In the genomic region with DNA sequence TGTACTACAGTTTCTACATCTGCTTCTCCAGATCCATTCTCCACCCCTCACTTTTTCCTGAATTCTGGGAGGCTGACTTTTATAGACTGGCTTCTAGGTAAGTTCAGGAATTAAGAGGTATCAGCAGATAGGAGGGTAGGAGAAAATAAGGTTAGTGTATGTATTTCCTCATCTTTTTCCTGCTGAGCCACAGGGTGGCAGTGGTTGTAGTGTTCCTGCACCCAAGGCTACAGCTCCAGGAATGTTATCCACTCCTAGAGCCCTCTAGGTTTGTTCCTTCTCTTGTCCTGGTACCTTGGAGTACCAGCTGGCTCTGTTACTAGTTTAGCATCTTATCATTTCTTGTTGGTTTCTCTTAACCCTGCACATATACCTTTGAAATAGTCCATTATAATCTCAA, we compare ENCODE assay signal across 9 cellular contexts. TPM values are rescaled to one million over a fixed set of nuclear protein-coding genes. Genes with fewer than 3 reads are reported as not detected.
DNase-seq lines count a peak whose midpoint lies in the region; ATAC-seq, FAIRE-seq and TF ChIP-seq lines count a peak whose summit lies in the region.
"Had no signal": no experiment of that assay in that cellular context is flagged by ENCODE, and none has a peak within 500 bp of the region (broad histone marks: within the 10 kb centered on the region; RNA-seq: fewer than 3 reads in every experiment).

No MANE protein-coding gene starts in this region.

- H3K9me3 ChIP-seq in A549, result no peaks in the 10 kb centered on the region

- DNase-seq in A549 (ENCODE audit: low read depth in 1 of 2, low spot score in 1 of 2) (peak; percentile 2 to 58), GM13977 (ENCODE audit: low spot score) (no peak), left ventricle myocardium superior (no peak), HUDEP-2 (lab: John Stamatoyannopoulos, UW; ENCODE audit: unreplicated experiment in 76 of 76) (no peak), NAMALWA (ENCODE audit: low spot score) (no peak)
- no peak for DNase-seq in activated CD8-positive, alpha-beta memory T cell treated with anti-CD3 and anti-CD28 coated beads, Interleukin-2, amount 50 U/mL, for 4 hours
- DNase-seq: NCI-H1048 had no signal

- TF ChIP-seq CTCF in A549 (IDR thresholded peaks at IDR 0.05) (peak; percentile 56), GM13977 (IDR thresholded peaks at IDR 0.05; ENCODE audit: extremely low read depth, insufficient read depth, missing control alignments) (peak; percentile 13)

- no peak overlapping the region for H3K27ac ChIP-seq in A549

- intact Hi-C loops in left ventricle myocardium superior (cut with micrococcal nuclease), result no loop called here

- no peak overlapping the region for H3K4me2 ChIP-seq in A549

- H3K4me3 ChIP-seq in A549, result no peak overlapping the region

- POLR2A ChIA-PET in A549 (lab: Yijun Ruan, JAX), result no interaction called here

- no peak for TF ChIP-seq EP300 in A549 (IDR thresholded peaks at IDR 0.05)

- ATAC-seq in A549 (peak; percentile 98 to 99), SK-N-SH treated with all-trans-retinoic acid at 6 μM for 48 hours (peak; percentile 95), left ventricle myocardium superior (peak; percentile 32), GM21528 (IDR thresholded peaks at IDR 0.05; ENCODE audit: low FRiP score, unreplicated experiment) (no peak)

- in situ Hi-C loops in GM13977 (cut with MboI; ENCODE audit: low pct_unique_long_range_greater_than_20kb, low sequenced_read_pairs, unreplicated experiment), result no loop called here

- peak; percentile 54 to 61; a peak in 4 of 5 replicates for TF ChIP-seq RAD21 in A549 (conservative IDR thresholded peaks at IDR 0.05 in 1 of 2, IDR thresholded peaks at IDR 0.05 in 1 of 2)

- no peaks in the 10 kb centered on the region for H3K4me1 ChIP-seq in A549

- CTCF ChIA-PET in A549 (lab: Yijun Ruan, JAX), result interaction anchor here (0.7 to 1.3 kb wide), 8 partner anchors 10 to 220 kb away, joined by 3 to 4 read pairs (median 3); no protein-coding TSS in a partner anchor

- FAIRE-seq in A549 (lab: Jason Lieb, UNC), result no peak

- TF ChIP-seq POLR2A in A549 (IDR thresholded peaks at IDR 0.05; ENCODE audit: low read length), result no peak

TF ChIP-seq in A549, 52 proteins besides CTCF, POLR2A, EP300 and RAD21:
- TF ChIP-seq CEBPB (IDR thresholded peaks at IDR 0.05), result 0 out of 4 replicates have a peak, but pooled peaks of 1 of the 2 experiments have one; percentile 11
- no peak for TF ChIP-seq TP53 (CRISPR knock-in tag; IDR thresholded peaks at IDR 0.05)
- TF ChIP-seq FOSB (CRISPR knock-in tag; IDR thresholded peaks at IDR 0.05), result no peak
- TF ChIP-seq SMC3 (IDR thresholded peaks at IDR 0.05), result peak; percentile 66

TF ChIP-seq in SK-N-SH treated with all-trans-retinoic acid at 6 μM for 48 hours, 23 proteins besides CTCF, POLR2A, EP300 and RAD21:
- TF ChIP-seq ZFP30 (CRISPR knock-in tag; IDR thresholded peaks at IDR 0.05) (no peak), ISL1 (CRISPR knock-in tag; IDR thresholded peaks at IDR 0.05) (no peak), ZNF70 (CRISPR knock-in tag; IDR thresholded peaks at IDR 0.05) (no peak), ZNF8 (CRISPR knock-in tag; IDR thresholded peaks at IDR 0.05) (no peak), SNAI2 (CRISPR knock-in tag; IDR thresholded peaks at IDR 0.05) (no peak)
- TF ChIP-seq, protein P1, sequence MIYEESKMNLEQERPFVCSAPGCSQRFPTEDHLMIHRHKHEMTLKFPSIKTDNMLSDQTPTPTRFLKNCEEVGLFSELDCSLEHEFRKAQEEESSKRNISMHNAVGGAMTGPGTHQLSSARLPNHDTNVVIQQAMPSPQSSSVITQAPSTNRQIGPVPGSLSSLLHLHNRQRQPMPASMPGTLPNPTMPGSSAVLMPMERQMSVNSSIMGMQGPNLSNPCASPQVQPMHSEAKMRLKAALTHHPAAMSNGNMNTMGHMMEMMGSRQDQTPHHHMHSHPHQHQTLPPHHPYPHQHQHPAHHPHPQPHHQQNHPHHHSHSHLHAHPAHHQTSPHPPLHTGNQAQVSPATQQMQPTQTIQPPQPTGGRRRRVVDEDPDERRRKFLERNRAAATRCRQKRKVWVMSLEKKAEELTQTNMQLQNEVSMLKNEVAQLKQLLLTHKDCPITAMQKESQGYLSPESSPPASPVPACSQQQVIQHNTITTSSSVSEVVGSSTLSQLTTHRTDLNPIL (CRISPR knock-in tag; IDR thresholded peaks at IDR 0.05; ENCODE audit: low read depth), result no peak

RNA-seq across cellular contexts. Expression of a gene that starts 40.7 kb away (rescaled TPM):
- 0.25 and 0.28 TPM in 2 replicates for polyA plus RNA-seq in A549 (2011; rRNA removed)
- 0.04 TPM in 1 of 2 replicates, not detected in the other for polyA plus RNA-seq in A549 (2012; cell fraction: cytosol; rRNA removed)
- polyA plus RNA-seq in A549 (2012; cell fraction: nucleus; rRNA removed), result 0.25 and 0.33 TPM in 2 replicates
- polyA plus RNA-seq in A549 (2017; fragmentation: RNase III; extraction: RNeasy Plus Mini Kit Qiagen cat#74134 plus additional on column Dnase treatment), result 0.05 to 0.08 TPM in 2 of 3 replicates, not detected in the other
- polyA minus RNA-seq in A549 (2011; rRNA and poly(A)+ RNA removed), result not detected in 2 replicates
- total RNA-seq in left ventricle myocardium superior, result not detected

RNA-seq across cellular contexts. Expression of a gene that starts 50.4 kb away (rescaled TPM):
- polyA plus RNA-seq in A549 (2011; rRNA removed) (55.8 and 63.1 TPM in 2 replicates), A549 (2017; fragmentation: RNase III; extraction: RNeasy Plus Mini Kit Qiagen cat#74134 plus additional on column Dnase treatment) (22.8 to 25.5 TPM (median 24.8 TPM) in 3 replicates)
- polyA plus RNA-seq in A549 (2012; cell fraction: cytosol; rRNA removed), result 11.2 and 14.4 TPM in 2 replicates
- 18.0 and 22.7 TPM in 2 replicates for polyA plus RNA-seq in A549 (2012; cell fraction: nucleus; rRNA removed)
- 27.6 and 33.6 TPM in 2 replicates for polyA minus RNA-seq in A549 (2011; rRNA and poly(A)+ RNA removed)
- 24.3 TPM for total RNA-seq in left ventricle myocardium superior

Comparison
In these comparisons a context has a peak if more than half of its experiments do, and no peak if none do; other contexts are left out.
1. DNase-seq: peak in A549 (2 of 2); none in GM13977 (single experiment), left ventricle myocardium superior (single experiment), HUDEP-2 (0 of 76), activated CD8-positive, alpha-beta memory T cell treated with anti-CD3 and anti-CD28 coated beads, Interleukin-2, amount 50 U/mL, for 4 hours (single experiment) and NAMALWA (single experiment).